1 cellular context compared by ENCODE assay signal in genomic region chr12:11732760-11733159, GRCh38.
TF ChIP-seq lines count a peak whose summit lies in the region.

No MANE protein-coding gene starts in this region.

TF ChIP-seq in SK-N-SH, 30 proteins besides CTCF, POLR2A, EP300 and RAD21 (continued from another document):
- TF ChIP-seq, protein P1, sequence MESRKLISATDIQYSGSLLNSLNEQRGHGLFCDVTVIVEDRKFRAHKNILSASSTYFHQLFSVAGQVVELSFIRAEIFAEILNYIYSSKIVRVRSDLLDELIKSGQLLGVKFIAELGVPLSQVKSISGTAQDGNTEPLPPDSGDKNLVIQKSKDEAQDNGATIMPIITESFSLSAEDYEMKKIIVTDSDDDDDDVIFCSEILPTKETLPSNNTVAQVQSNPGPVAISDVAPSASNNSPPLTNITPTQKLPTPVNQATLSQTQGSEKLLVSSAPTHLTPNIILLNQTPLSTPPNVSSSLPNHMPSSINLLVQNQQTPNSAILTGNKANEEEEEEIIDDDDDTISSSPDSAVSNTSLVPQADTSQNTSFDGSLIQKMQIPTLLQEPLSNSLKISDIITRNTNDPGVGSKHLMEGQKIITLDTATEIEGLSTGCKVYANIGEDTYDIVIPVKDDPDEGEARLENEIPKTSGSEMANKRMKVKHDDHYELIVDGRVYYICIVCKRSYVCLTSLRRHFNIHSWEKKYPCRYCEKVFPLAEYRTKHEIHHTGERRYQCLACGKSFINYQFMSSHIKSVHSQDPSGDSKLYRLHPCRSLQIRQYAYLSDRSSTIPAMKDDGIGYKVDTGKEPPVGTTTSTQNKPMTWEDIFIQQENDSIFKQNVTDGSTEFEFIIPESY (IDR thresholded peaks at IDR 0.05; ENCODE audit: borderline replicate concordance, low read depth), result no peak
- no peak for TF ChIP-seq FOXM1 (IDR thresholded peaks at IDR 0.05; ENCODE audit: low read depth)
- TF ChIP-seq FOXJ3 (CRISPR knock-in tag; IDR thresholded peaks at IDR 0.05), result no peak
